8 cellular contexts compared by ENCODE assay signal in genomic region chr19:1027953-1028902, GRCh38. TPM values are rescaled to one million over a fixed set of nuclear protein-coding genes. Genes with fewer than 3 reads are reported as not detected.
DNase-seq lines count a peak whose midpoint lies in the region; ATAC-seq and TF ChIP-seq lines count a peak whose summit lies in the region.

No MANE protein-coding gene starts in this region.

- peak; percentile 29 for ATAC-seq in T-helper 17 cell

- TF ChIP-seq CTCF in cardiac fibroblast (IDR thresholded peaks at IDR 0.05; ENCODE audit: low read depth, low read length), result no peak
- TF ChIP-seq CTCF in kidney epithelial cell (IDR thresholded peaks at IDR 0.05; ENCODE audit: insufficient read depth, low read length, poor library complexity, severe bottlenecking), result no peak

- peak overlapping the region; percentile 99 for H3K4me3 ChIP-seq in cardiac fibroblast (replicated peaks in 1 of 2; ENCODE audit: low read depth in 2 of 2, low read length in 2 of 2)
- H3K4me3 ChIP-seq in kidney epithelial cell (ENCODE audit: low read depth, low read length), result peak overlapping the region; percentile 97

- H3K27me3 Mint-ChIP-seq in T-helper 17 cell, result no peaks in the 10 kb centered on the region

- peaks cover 2% of the 10 kb centered on the region for H3K36me3 Mint-ChIP-seq in T-helper 17 cell (ENCODE audit: low read depth)

- peak overlapping the region; percentile 90 for H3K27ac Mint-ChIP-seq in T-helper 17 cell

- H3K27me3 ChIP-seq in kidney epithelial cell (ENCODE audit: control insufficient read depth, insufficient read depth, low read length), result no peaks in the 10 kb centered on the region

- H3K9me3 ChIP-seq in T-helper 17 cell (ENCODE audit: control insufficient read depth, low read length, poor library complexity, severe bottlenecking), result no peaks in the 10 kb centered on the region

- DNase-seq in EH (ENCODE audit: low read depth) (peak; percentile 98), HPDE6-E6E7 (ENCODE audit: extremely low spot score) (peak; percentile 80), T-helper 17 cell (peak; percentile 41 to 43 (median 41)), cardiac fibroblast (ENCODE audit: low read depth in 2 of 2) (peak; percentile 89 to 97), kidney epithelial cell (ENCODE audit: low read depth) (peak; percentile 66), middle frontal gyrus (ENCODE audit: extremely low spot score, low spot score) (no peak), midbrain (lab: John Stamatoyannopoulos, UW) (no peak)
- DNase-seq in stimulated activated CD4-positive, alpha-beta T cell treated with anti-CD3 and anti-CD28 coated beads, Interleukin-4, amount 100 ng/mL, for 24 hours, result peak; percentile 43

- peak overlapping the region; percentile 96 for H3K4me3 Mint-ChIP-seq in T-helper 17 cell

- peaks cover 27% of the 10 kb centered on the region for H3K4me1 Mint-ChIP-seq in T-helper 17 cell

- H3K36me3 ChIP-seq in kidney epithelial cell (ENCODE audit: control insufficient read depth, insufficient read depth, low read length), result peaks cover 3% of the 10 kb centered on the region

RNA-seq across cellular contexts. Expression of gene CNN2, which starts 1.8 kb away (rescaled TPM):
- 100 to 1,000 TPM; 263 to 301 TPM for total RNA-seq in T-helper 17 cell
- 285 and 314 TPM in 2 replicates for total RNA-seq in kidney epithelial cell

RNA-seq across cellular contexts. Expression of gene RNU6-2, which starts 6.9 kb away (rescaled TPM):
- total RNA-seq in T-helper 17 cell, result not detected
- total RNA-seq in kidney epithelial cell, result not detected in 2 replicates

RNA-seq across cellular contexts. Expression of gene TMEM259, which starts 7.3 kb away (rescaled TPM):
- total RNA-seq in T-helper 17 cell, result 100 to 1,000 TPM; 270 to 318 TPM
- 204 and 221 TPM in 2 replicates for total RNA-seq in kidney epithelial cell

RNA-seq across cellular contexts. Expression of gene ABCA7, which starts 11.7 kb away (rescaled TPM):
- total RNA-seq in T-helper 17 cell (100 to 1,000 TPM; 107 to 112 TPM), kidney epithelial cell (16.4 and 17.0 TPM in 2 replicates)

RNA-seq across cellular contexts. Expression of gene GRIN3B, which starts 28.0 kb away (rescaled TPM):
- 1 to 10 TPM in 1 of 2 donors, not detected in 1; 1.8 TPM for total RNA-seq in T-helper 17 cell
- total RNA-seq in kidney epithelial cell, result 0.08 and 1.6 TPM in 2 replicates

Comparison
In these comparisons a context has a peak if more than half of its experiments do, and no peak if none do; other contexts are left out.
1. DNase-seq: peak in EH (single experiment), HPDE6-E6E7 (single experiment), T-helper 17 cell (3 of 3), cardiac fibroblast (2 of 2), kidney epithelial cell (single experiment) and stimulated activated CD4-positive, alpha-beta T cell treated with anti-CD3 and anti-CD28 coated beads, Interleukin-4, amount 100 ng/mL, for 24 hours (single experiment); none in middle frontal gyrus (single experiment) and midbrain (single experiment).